8 cellular contexts compared by ENCODE assay signal in the genomic region with DNA sequence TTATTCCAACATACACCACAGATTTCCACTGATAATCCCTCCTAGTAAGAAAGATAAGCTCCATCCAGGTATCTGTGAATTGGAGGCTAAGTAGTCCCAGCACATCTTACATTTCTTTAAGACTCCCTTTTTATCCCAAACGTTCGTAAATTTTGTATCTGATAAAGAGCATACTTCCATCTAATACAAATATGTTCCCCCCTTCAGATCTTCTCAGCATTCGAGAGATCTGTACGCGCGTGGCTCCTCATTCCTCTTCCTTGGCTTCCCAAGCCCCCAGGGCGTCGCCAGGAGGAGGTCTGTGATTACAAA. TPM values are rescaled to one million over a fixed set of nuclear protein-coding genes. Genes with fewer than 3 reads are reported as not detected.
DNase-seq lines count a peak whose midpoint lies in the region; ATAC-seq and TF ChIP-seq lines count a peak whose summit lies in the region.

No MANE protein-coding gene starts in this region.

- peaks cover 2% of the 10 kb centered on the region for H3K9me3 ChIP-seq in CD8-positive, alpha-beta T cell (ENCODE audit: low read length)
- H3K9me3 ChIP-seq in HUES48 (ENCODE audit: control insufficient read depth, insufficient read depth, low read length) = no peaks in the 10 kb centered on the region

- H3K27ac ChIP-seq in CD8-positive, alpha-beta T cell (ENCODE audit: low read depth, low read length) = no peak overlapping the region
- no peak overlapping the region for H3K27ac ChIP-seq in HUES48 (ENCODE audit: low read depth, low read length)

- CTCF ChIA-PET in CD8-positive, alpha-beta T cell (lab: Charles Lee) = no interaction called here

- intact Hi-C loops in CD8-positive, alpha-beta T cell (cut with DNase I, micrococcal nuclease) = loop anchor here in 1 of 2 experiments (5.0 to 10.0 kb wide), 2 partner anchors 33 to 419 kb away; partner anchors contain the start of gene CDKN2B

- H3K4me3 Mint-ChIP-seq in CD8-positive, alpha-beta T cell = peak overlapping the region; percentile 74
- peak overlapping the region; percentile 84 for H3K4me3 Mint-ChIP-seq in central memory CD8-positive, alpha-beta T cell
- H3K4me3 Mint-ChIP-seq in nephron = peak overlapping the region; percentile 61 to 73 (median 72)

- peaks cover 15% of the 10 kb centered on the region for H3K4me1 ChIP-seq in CD8-positive, alpha-beta T cell (ENCODE audit: insufficient read depth, low read length)
- peaks cover 23% of the 10 kb centered on the region for H3K4me1 ChIP-seq in HUES48 (ENCODE audit: control insufficient read depth, insufficient read depth, low read length)

- H3K27me3 ChIP-seq in CD8-positive, alpha-beta T cell (ENCODE audit: insufficient read depth, low read length) = peaks cover 87% of the 10 kb centered on the region
- peaks cover 99% of the 10 kb centered on the region for H3K27me3 ChIP-seq in HUES48 (ENCODE audit: control insufficient read depth, insufficient read depth, low read length)

- no peak for TF ChIP-seq CTCF in CD8-positive, alpha-beta T cell (IDR thresholded peaks at IDR 0.05)
- TF ChIP-seq CTCF in nephron (IDR thresholded peaks at IDR 0.05; ENCODE audit: unreplicated experiment in 3 of 3) = no peak

- peaks cover 3% of the 10 kb centered on the region for H3K9me3 Mint-ChIP-seq in CD8-positive, alpha-beta T cell
- peaks cover 6% of the 10 kb centered on the region for H3K9me3 Mint-ChIP-seq in central memory CD8-positive, alpha-beta T cell
- peaks cover 6% of the 10 kb centered on the region for H3K9me3 Mint-ChIP-seq in nephron

- H3K9ac ChIP-seq in HUES48 (ENCODE audit: low read depth, low read length) = no peak overlapping the region

- no peak for DNase-seq in CD8-positive, alpha-beta T cell
- DNase-seq in central memory CD8-positive, alpha-beta T cell (ENCODE audit: low spot score in 2 of 2) = no peak
- no peak for DNase-seq in midbrain (lab: John Stamatoyannopoulos, UW)
- no peak for DNase-seq in NCI-H1092 (lab: John Stamatoyannopoulos, UW)
- DNase-seq in NCI-H69 (lab: John Stamatoyannopoulos, UW) = no peak

- H3K36me3 Mint-ChIP-seq in CD8-positive, alpha-beta T cell = no peaks in the 10 kb centered on the region
- H3K36me3 Mint-ChIP-seq in central memory CD8-positive, alpha-beta T cell (ENCODE audit: insufficient read depth) = peaks cover 11% of the 10 kb centered on the region
- no peaks in the 10 kb centered on the region for H3K36me3 Mint-ChIP-seq in nephron (ENCODE audit: low read depth)

- H3K27me3 Mint-ChIP-seq in CD8-positive, alpha-beta T cell (ENCODE audit: low read depth) = peaks cover 86% of the 10 kb centered on the region
- H3K27me3 Mint-ChIP-seq in central memory CD8-positive, alpha-beta T cell = peaks cover 100% of the 10 kb centered on the region
- H3K27me3 Mint-ChIP-seq in nephron (ENCODE audit: low read depth) = peaks cover 100% of the 10 kb centered on the region

- POLR2A ChIA-PET in CD8-positive, alpha-beta T cell (lab: Charles Lee) = no interaction called here

- H3K4me3 ChIP-seq in CD8-positive, alpha-beta T cell (ENCODE audit: low read depth, low read length) = peak overlapping the region; percentile 25
- H3K4me3 ChIP-seq in HUES48 (ENCODE audit: low read depth, low read length) = peak overlapping the region; percentile 70

- no peaks in the 10 kb centered on the region for H3K36me3 ChIP-seq in CD8-positive, alpha-beta T cell (ENCODE audit: insufficient read depth, low read length)
- no peaks in the 10 kb centered on the region for H3K36me3 ChIP-seq in HUES48 (ENCODE audit: control insufficient read depth, insufficient read depth, low read length)

- no peak for ATAC-seq in CD8-positive, alpha-beta T cell
- ATAC-seq in central memory CD8-positive, alpha-beta T cell (replicated peaks; ENCODE audit: extremely low read depth, poor library complexity, severe bottlenecking) = no peak
- no peak for ATAC-seq in HG02885 (IDR thresholded peaks at IDR 0.05; ENCODE audit: poor library complexity, unreplicated experiment)

- H3K27ac Mint-ChIP-seq in CD8-positive, alpha-beta T cell = no peak overlapping the region
- no peak overlapping the region for H3K27ac Mint-ChIP-seq in central memory CD8-positive, alpha-beta T cell (ENCODE audit: low read depth)
- H3K27ac Mint-ChIP-seq in nephron = no peak overlapping the region

- H3K4me1 Mint-ChIP-seq in CD8-positive, alpha-beta T cell (ENCODE audit: low read depth) = peaks cover 18% of the 10 kb centered on the region
- H3K4me1 Mint-ChIP-seq in central memory CD8-positive, alpha-beta T cell = peaks cover 17% of the 10 kb centered on the region
- peaks cover 6% of the 10 kb centered on the region for H3K4me1 Mint-ChIP-seq in nephron

RNA-seq across cellular contexts. Expression of gene CDKN2A, which starts 20.0 kb away (rescaled TPM):
- total RNA-seq in CD8-positive, alpha-beta T cell = 1 to 10 TPM in 1 of 2 experiments, under 1 TPM in 1; 0.95 to 1.7 TPM

RNA-seq across cellular contexts. Expression of gene CDKN2B-AS1, which starts 20.4 kb away (rescaled TPM):
- under 1 TPM in 1 of 2 experiments, not detected in 1; 0.71 TPM for total RNA-seq in CD8-positive, alpha-beta T cell

RNA-seq across cellular contexts. Expression of gene CDKN2B, which starts 34.9 kb away (rescaled TPM):
- not detected for total RNA-seq in CD8-positive, alpha-beta T cell
